Comparison of ENCODE assay signal across 19 cellular contexts in the genomic region with DNA sequence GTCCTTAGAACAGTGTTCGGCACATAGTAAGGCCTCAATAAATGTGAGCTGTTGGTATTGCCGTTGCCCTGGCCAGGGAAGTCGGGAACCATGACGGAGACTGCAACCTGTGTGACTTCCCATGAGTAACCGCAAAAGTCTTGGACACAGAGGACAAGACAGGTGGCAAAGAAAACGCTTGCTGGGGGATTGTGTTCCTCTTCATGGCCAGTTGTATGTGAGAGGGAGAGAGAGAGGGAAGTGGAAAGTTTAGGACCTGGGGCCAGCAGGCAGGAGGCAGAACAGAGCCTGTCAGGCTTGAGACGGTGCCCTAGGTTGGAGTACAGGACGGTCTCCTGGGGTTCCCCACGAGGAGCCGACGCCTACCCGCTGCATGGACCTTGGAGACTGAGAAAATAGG.
DNase-seq lines count a peak whose midpoint lies in the region; ATAC-seq and TF ChIP-seq lines count a peak whose summit lies in the region.
"Had no signal": no experiment of that assay in that cellular context is flagged by ENCODE, and none has a peak within 500 bp of the region (broad histone marks: within the 10 kb centered on the region; RNA-seq: fewer than 3 reads in every experiment).

No MANE protein-coding gene starts in this region.

- peak; percentile 9 for DNase-seq in activated T-cell treated with anti-CD3 and anti-CD28 coated beads, Interleukin-2, amount 50 U/mL, for 24 hours
- DNase-seq in activated T-cell treated with anti-CD3 and anti-CD28 coated beads, Interleukin-2, amount 50 U/mL, for 48 hours: no peak
- DNase-seq in endodermal cell (peak; percentile 40), sciatic nerve (ENCODE audit: low spot score) (peak; percentile 12), HPDE6-E6E7 (ENCODE audit: extremely low spot score) (no peak)
- DNase-seq: AML-193, DMS153, DMS79 treated with DMSO at 0.1 percent for 48 hours, GF-D8, GOT3, H7, HFFc6 had no signal

- intact Hi-C loops in sciatic nerve (cut with DNase I): no loop called here

- H3K27me3 ChIP-seq in endodermal cell (ENCODE audit: control insufficient read depth, insufficient read depth, low read length, poor library complexity, severe bottlenecking): no peaks in the 10 kb centered on the region

- H3K9ac ChIP-seq in endodermal cell (ENCODE audit: extremely low read depth, low read length, poor library complexity, severe bottlenecking): no peak overlapping the region

- no peaks in the 10 kb centered on the region for H3K27me3 Mint-ChIP-seq in activated T-cell treated with anti-CD3 and anti-CD28 coated beads, Interleukin-2, amount 50 U/mL, for 24 hours
- no peaks in the 10 kb centered on the region for H3K27me3 Mint-ChIP-seq in endodermal cell (ENCODE audit: insufficient read depth)
- H3K27me3 Mint-ChIP-seq: CD4-positive, alpha-beta T cell had no signal

- H3K27ac ChIP-seq in endodermal cell (ENCODE audit: low read depth, low read length): no peak overlapping the region
- H3K27ac ChIP-seq: 22Rv1, A549, C4-2B had no signal

- H3K36me3 Mint-ChIP-seq in activated T-cell treated with anti-CD3 and anti-CD28 coated beads, Interleukin-2, amount 50 U/mL, for 24 hours (ENCODE audit: low read depth): peaks cover 2% of the 10 kb centered on the region
- peaks cover 3% of the 10 kb centered on the region for H3K36me3 Mint-ChIP-seq in endodermal cell (ENCODE audit: low read depth)

- TF ChIP-seq CTCF in endodermal cell (conservative IDR thresholded peaks at IDR 0.05): no peak

- H3K4me1 ChIP-seq in endodermal cell (ENCODE audit: control insufficient read depth, insufficient read depth, low read length): peaks cover 10% of the 10 kb centered on the region
- H3K4me1 ChIP-seq: A549 had no signal

- WGBS in endodermal cell (ENCODE audit: insufficient coverage in 1 of 2, insufficient read length in 1 of 2), 2 experiments: 92 to 94% methylated on average over 12 of the region's 12 CpGs

- no peaks in the 10 kb centered on the region for H3K9me3 ChIP-seq in endodermal cell (ENCODE audit: control insufficient read depth, low read length)
- H3K9me3 ChIP-seq: A549 had no signal

- ATAC-seq in sciatic nerve (no peak), HG02623 (IDR thresholded peaks at IDR 0.05; ENCODE audit: unreplicated experiment) (no peak), HG03108 (IDR thresholded peaks at IDR 0.05; ENCODE audit: unreplicated experiment) (no peak)
- ATAC-seq: A549, HCT116 had no signal

- no peak overlapping the region for H3K4me3 ChIP-seq in endodermal cell (ENCODE audit: low read length)
- H3K4me3 ChIP-seq: A549 had no signal

- no peaks in the 10 kb centered on the region for H3K4me1 Mint-ChIP-seq in activated T-cell treated with anti-CD3 and anti-CD28 coated beads, Interleukin-2, amount 50 U/mL, for 24 hours (ENCODE audit: low read depth)
- peaks cover 18% of the 10 kb centered on the region for H3K4me1 Mint-ChIP-seq in endodermal cell

- H3K4me3 Mint-ChIP-seq in activated T-cell treated with anti-CD3 and anti-CD28 coated beads, Interleukin-2, amount 50 U/mL, for 24 hours: no peak overlapping the region
- no peak overlapping the region for H3K4me3 Mint-ChIP-seq in endodermal cell
- H3K4me3 Mint-ChIP-seq: CD4-positive, alpha-beta T cell; HFFc6 had no signal

- H3K27ac Mint-ChIP-seq in activated T-cell treated with anti-CD3 and anti-CD28 coated beads, Interleukin-2, amount 50 U/mL, for 24 hours: no peak overlapping the region
- H3K27ac Mint-ChIP-seq in endodermal cell: no peak overlapping the region
- H3K27ac Mint-ChIP-seq: CD4-positive, alpha-beta T cell; HFFc6 had no signal

- no peaks in the 10 kb centered on the region for H3K9me3 Mint-ChIP-seq in activated T-cell treated with anti-CD3 and anti-CD28 coated beads, Interleukin-2, amount 50 U/mL, for 24 hours
- H3K9me3 Mint-ChIP-seq in endodermal cell: no peaks in the 10 kb centered on the region
- H3K9me3 Mint-ChIP-seq: CD4-positive, alpha-beta T cell; HFFc6 had no signal

- H3K36me3 ChIP-seq in endodermal cell (ENCODE audit: control insufficient read depth, insufficient read depth, low read length): peaks cover 11% of the 10 kb centered on the region

Comparison
In these comparisons a context has a peak if more than half of its experiments do, and no peak if none do; other contexts are left out.
1. DNase-seq: peak in activated T-cell treated with anti-CD3 and anti-CD28 coated beads, Interleukin-2, amount 50 U/mL, for 24 hours (single experiment), endodermal cell (single experiment) and sciatic nerve (single experiment); none in activated T-cell treated with anti-CD3 and anti-CD28 coated beads, Interleukin-2, amount 50 U/mL, for 48 hours (0 of 2) and HPDE6-E6E7 (single experiment).